Comparison of ENCODE assay signal across 33 cellular contexts in genomic region chr3:123130079-123130726, GRCh38.
DNase-seq lines count a peak whose midpoint lies in the region; ATAC-seq and TF ChIP-seq lines count a peak whose summit lies in the region.
"Had no signal": no experiment of that assay in that cellular context is flagged by ENCODE, and none has a peak within 500 bp of the region (broad histone marks: within the 10 kb centered on the region; RNA-seq: fewer than 3 reads in every experiment).

No MANE protein-coding gene starts in this region.

- DNase-seq in Right ventricle myocardium superior (no peak), Right ventricle myocardium inferior (ENCODE audit: missing footprints) (no peak), mucosa of gallbladder (ENCODE audit: low spot score) (peak; percentile 89), transverse colon (peak; percentile 89), T-helper 1 cell (no peak), NCI-H2029 (lab: John Stamatoyannopoulos, UW) (no peak)
- DNase-seq: activated B cell treated with CpG ODN at 0.5 μM for 24 hours; activated CD4-positive, alpha-beta T cell treated with anti-CD3 and anti-CD28 coated beads, Interleukin-2, amount 50 U/mL, for 4 hours; activated CD8-positive, alpha-beta memory T cell treated with anti-CD3 and anti-CD28 coated beads, Interleukin-2, amount 10 ng/mL, durations not matched to agents 7 days and 5 days; activated gamma-delta T cell treated with Interleukin-2 at 50 U/mL for 16 hours; activated naive CD8-positive, alpha-beta T cell treated with anti-CD3 and anti-CD28 coated beads, Interleukin-2, amount 10 ng/mL, durations not matched to agents 7 days and 5 days; activated T-cell treated with anti-CD3 and anti-CD28 coated beads, Interleukin-2, amount 50 U/mL, for 4 hours; Calu3; caudate nucleus; DND-41; foreskin fibroblast; GF-D8; GM23248; heart left ventricle; KBM-7; MM.1S; NCI-H1105 treated with DMSO at 0.1 percent for 48 hours; NCI-H1930; NCI-H510A treated with DMSO at 0.1 percent for 48 hours; stimulated activated CD4-positive, alpha-beta T cell treated with anti-CD3 and anti-CD28 coated beads, Interleukin-4, amount 100 ng/mL, for 1 hour; uterus had no signal

- peak; percentile 92 for TF ChIP-seq POLR2A in transverse colon (IDR thresholded peaks at IDR 0.05)

- no peak for TF ChIP-seq EP300 in transverse colon (IDR thresholded peaks at IDR 0.05; ENCODE audit: low read depth)

- H3K36me3 ChIP-seq in transverse colon, result peaks cover 0 to 8% (median 0%) of the 10 kb centered on the region in 4 donors
- H3K36me3 ChIP-seq: neutrophil, uterus had no signal

- no peak for TF ChIP-seq CTCF in transverse colon (IDR thresholded peaks at IDR 0.05)

- WGBS in transverse colon (ENCODE audit: low coverage in 1 of 2), 2 donors, result 50 to 53% methylated on average over 1 to 12 of the region's 12 CpGs

- peaks cover 0 to 18% (median 6%) of the 10 kb centered on the region in 4 donors for H3K4me1 ChIP-seq in transverse colon
- H3K4me1 ChIP-seq: esophagus muscularis mucosa, heart left ventricle, suprapubic skin, uterus had no signal

- H3K27ac ChIP-seq in transverse colon, result peak overlapping the region; percentile 84 to 89 (median 87)
- H3K27ac ChIP-seq: esophagus muscularis mucosa, GM23248, heart left ventricle, neutrophil, suprapubic skin, uterus had no signal

- in situ Hi-C loops in transverse colon (cut with MboI; ENCODE audit: low pct_ligation_motif_present in 1 of 4, low pct_unique_long_range_greater_than_20kb in 1 of 4, low sequenced_read_pairs in 3 of 4), result no loop called here

- ATAC-seq in Right ventricle myocardium superior (ENCODE audit: poor library complexity) (peak; percentile 56), Right ventricle myocardium inferior (no peak), esophagus mucosa (peak; percentile 19), HG03025 (IDR thresholded peaks at IDR 0.05; ENCODE audit: low FRiP score, unreplicated experiment) (no peak)
- ATAC-seq: activated CD8-positive, alpha-beta memory T cell treated with anti-CD3 and anti-CD28 coated beads, Interleukin-2, amount 10 ng/mL, durations not matched to agents 7 days and 5 days; activated T-cell treated with anti-CD3 and anti-CD28 coated beads, Interleukin-2, amount 50 U/mL, for 4 hours; sciatic nerve had no signal

- intact Hi-C loops in Right ventricle myocardium superior (cut with DNase I) (no loop called here), Right ventricle myocardium inferior (cut with DNase I) (no loop called here), transverse colon (cut with DNase I; ENCODE audit: low total_unique reads) (no loop called here)

- H3K4me3 ChIP-seq in transverse colon, result peak overlapping the region in 1 of 4 donors; percentile 30
- H3K4me3 ChIP-seq: esophagus muscularis mucosa, GM23248, heart left ventricle, lung, suprapubic skin, uterus had no signal

- H3K9me3 ChIP-seq in transverse colon, result no peaks in the 10 kb centered on the region
- H3K9me3 ChIP-seq: esophagus muscularis mucosa, heart left ventricle, neutrophil, suprapubic skin, uterus had no signal

- no peaks in the 10 kb centered on the region for H3K27me3 ChIP-seq in transverse colon
- H3K27me3 ChIP-seq: esophagus muscularis mucosa, heart left ventricle, neutrophil, suprapubic skin, uterus had no signal

Comparison
In these comparisons a context has a peak if more than half of its experiments do, and no peak if none do; other contexts are left out.
1. ATAC-seq: peak in Right ventricle myocardium superior (single experiment) and esophagus mucosa (single experiment); none in Right ventricle myocardium inferior (single experiment) and HG03025 (single experiment).
2. DNase-seq: peak in mucosa of gallbladder (single experiment) and transverse colon (single experiment); none in Right ventricle myocardium superior (single experiment), Right ventricle myocardium inferior (single experiment), T-helper 1 cell (0 of 5) and NCI-H2029 (single experiment).